ENCODE assay signal across 8 cellular contexts in genomic region chr2:65228249-65228750, GRCh38. TPM values are rescaled to one million over a fixed set of nuclear protein-coding genes. Genes with fewer than 3 reads are reported as not detected.
DNase-seq lines count a peak whose midpoint lies in the region; ATAC-seq, FAIRE-seq and TF ChIP-seq lines count a peak whose summit lies in the region.

No MANE protein-coding gene starts in this region.

- peak; percentile 80 for DNase-seq in DMS 273 (lab: John Stamatoyannopoulos, UW; ENCODE audit: unreplicated experiment)
- DNase-seq in SIG-M5 (lab: John Stamatoyannopoulos, UW) = peak; percentile 89
- peak in 6 of 61 donors; percentile 12 to 71 (median 40) for DNase-seq in caudate nucleus (lab: John Stamatoyannopoulos, UW)
- no peak for DNase-seq in left colon
- no peak for DNase-seq in D721Med (ENCODE audit: insufficient read length, low spot score)

- no peaks in the 10 kb centered on the region for H3K27me3 ChIP-seq in stomach smooth muscle (ENCODE audit: control insufficient read depth in 1 of 2, insufficient read depth in 2 of 2, low read length in 2 of 2)

- no peaks in the 10 kb centered on the region for H3K36me3 ChIP-seq in stomach smooth muscle (ENCODE audit: control insufficient read depth in 2 of 2, insufficient read depth in 2 of 2, low read length in 2 of 2)

- peak overlapping the region; percentile 100 for H3K4me3 ChIP-seq in stomach smooth muscle (ENCODE audit: low read length in 2 of 2)

- peak; percentile 30 for ATAC-seq in GM19328 (IDR thresholded peaks at IDR 0.05; ENCODE audit: unreplicated experiment)
- ATAC-seq in HG03439 (IDR thresholded peaks at IDR 0.05; ENCODE audit: unreplicated experiment) = peak; percentile 37
- peak; percentile 65 for ATAC-seq in left colon

- no peak for TF ChIP-seq CTCF in D721Med (IDR thresholded peaks at IDR 0.05; ENCODE audit: insufficient read depth, missing control alignments)

- H3K27ac ChIP-seq in caudate nucleus (ENCODE audit: low read depth, low read length) (peak overlapping the region; percentile 88), stomach smooth muscle (ENCODE audit: low read length) (peak overlapping the region; percentile 91)

- intact Hi-C loops in left colon (cut with DNase I, micrococcal nuclease) = no loop called here

- FAIRE-seq in D721Med (lab: Jason Lieb, UNC) = no peak

- no peaks in the 10 kb centered on the region for H3K9me3 ChIP-seq in stomach smooth muscle (ENCODE audit: control insufficient read depth in 2 of 2, low read length in 2 of 2)

- peaks cover 21% of the 10 kb centered on the region for H3K4me1 ChIP-seq in stomach smooth muscle (ENCODE audit: control insufficient read depth, insufficient read depth, low read length)

- H3K9ac ChIP-seq in stomach smooth muscle (ENCODE audit: low read length in 2 of 2) = peak overlapping the region; percentile 87 to 98

RNA-seq across cellular contexts. Expression of gene ACTR2, which starts 0.7 kb away (rescaled TPM):
- 100 to 1,000 TPM; 291 to 319 TPM for total RNA-seq in left colon

Comparison
In these comparisons a context has a peak if more than half of its experiments do, and no peak if none do; other contexts are left out.
1. DNase-seq: peak in DMS 273 (single experiment) and SIG-M5 (single experiment); none in left colon (0 of 2) and D721Med (single experiment).
2. Peak in every context shown above with its lines, with median percentiles within 50 percentile points of each other: ATAC-seq.